19 cellular contexts compared by ENCODE assay signal in genomic region chr7:74286131-74286530, GRCh38. TPM values are rescaled to one million over a fixed set of nuclear protein-coding genes. Genes with fewer than 3 reads are reported as not detected.
A peak's percentile ranks its signal among the peaks of the same experiment; 100 is the strongest.
DNase-seq lines count a peak whose midpoint lies in the region; ATAC-seq, FAIRE-seq and TF ChIP-seq lines count a peak whose summit lies in the region.
"Had no signal": no experiment of that assay in that cellular context is flagged by ENCODE, and none has a peak within 500 bp of the region (broad histone marks: within the 10 kb centered on the region; RNA-seq: fewer than 3 reads in every experiment).

No MANE protein-coding gene starts in this region.

- H3K4me2 ChIP-seq in A549 = no peak overlapping the region

- no peaks in the 10 kb centered on the region for H3K36me3 Mint-ChIP-seq in memory B cell
- H3K36me3 Mint-ChIP-seq in stimulated activated memory B cell treated with anti-CD40 and anti-IgM and Interleukin-4, amounts not matched to agents 10 μg/mL and 1 μg/mL and 100 μg/mL, for 72 hours = no peaks in the 10 kb centered on the region
- H3K36me3 Mint-ChIP-seq: IgD-negative memory B cell had no signal

- TF ChIP-seq EP300 in A549 (IDR thresholded peaks at IDR 0.05) = no peak

- H3K9me3 Mint-ChIP-seq in memory B cell = no peaks in the 10 kb centered on the region
- H3K9me3 Mint-ChIP-seq in stimulated activated memory B cell treated with anti-CD40 and anti-IgM and Interleukin-4, amounts not matched to agents 10 μg/mL and 1 μg/mL and 100 μg/mL, for 72 hours = no peaks in the 10 kb centered on the region
- H3K9me3 Mint-ChIP-seq: CD4-positive, alpha-beta T cell; IgD-negative memory B cell had no signal

- intact Hi-C loops in Panc1 (cut with micrococcal nuclease; ENCODE audit: unreplicated experiment) = no loop called here

- H3K27ac ChIP-seq in A549 = peak overlapping the region; percentile 70 to 89; a peak in 4 of 6 replicates
- peak overlapping the region; percentile 64; the same call in 1 of the 2 replicates for H3K27ac ChIP-seq in Panc1 (ENCODE audit: low read length)
- H3K27ac ChIP-seq: C4-2B had no signal

- H3K27me3 ChIP-seq in Panc1 (ENCODE audit: control insufficient read depth, insufficient read depth, low read length) (no peaks in the 10 kb centered on the region), HAP-1 (ENCODE audit: low read depth) (no peaks in the 10 kb centered on the region)

- BruUV-seq in Panc1 (replicated peaks; lab: Mats Ljungman, UMichigan) = no TSS peak

- H3K9me3 ChIP-seq in A549 = no peaks in the 10 kb centered on the region
- H3K9me3 ChIP-seq in Panc1 (ENCODE audit: control insufficient read depth, insufficient read depth, low read depth, low read length) = no peaks in the 10 kb centered on the region
- H3K9me3 ChIP-seq in HAP-1 = no peaks in the 10 kb centered on the region
- H3K9me3 ChIP-seq: Caco-2 had no signal

- 90% methylated on average over 11 of the region's 11 CpGs for WGBS in A549 (ENCODE audit: missing lambda C conversion rate)

- FAIRE-seq in A549 (lab: Jason Lieb, UNC) = no peak
- FAIRE-seq: D721Med, G401.6, GM12891, GM19239, HTR-8/SVneo had no signal

- TF ChIP-seq CTCF in A549 (IDR thresholded peaks at IDR 0.05) = no peak
- no peak for TF ChIP-seq CTCF in Panc1 (IDR thresholded peaks at IDR 0.05)

- H3K36me3 ChIP-seq in Panc1 (ENCODE audit: control insufficient read depth, insufficient read depth, low read length) = no peaks in the 10 kb centered on the region
- H3K36me3 ChIP-seq in HAP-1 (replicated peaks) = no peaks in the 10 kb centered on the region

- H3K27ac Mint-ChIP-seq in memory B cell = peak overlapping the region; percentile 62
- H3K27ac Mint-ChIP-seq in stimulated activated memory B cell treated with anti-CD40 and anti-IgM and Interleukin-4, amounts not matched to agents 10 μg/mL and 1 μg/mL and 100 μg/mL, for 72 hours = peak overlapping the region; percentile 42
- H3K27ac Mint-ChIP-seq: CD4-positive, alpha-beta T cell had no signal

- H3K4me3 Mint-ChIP-seq in memory B cell = no peak overlapping the region
- H3K4me3 Mint-ChIP-seq in stimulated activated memory B cell treated with anti-CD40 and anti-IgM and Interleukin-4, amounts not matched to agents 10 μg/mL and 1 μg/mL and 100 μg/mL, for 72 hours = no peak overlapping the region
- H3K4me3 Mint-ChIP-seq: CD4-positive, alpha-beta T cell had no signal

- POLR2A ChIA-PET in A549 (lab: Yijun Ruan, JAX) = no interaction called here
- POLR2A ChIA-PET in Panc1 (lab: Charles Lee) = interaction anchor here (0.9 kb wide), 1 partner anchor 10 kb away, joined by 3 read pairs; no protein-coding TSS in a partner anchor

- CTCF ChIA-PET in A549 (lab: Yijun Ruan, JAX) (interaction anchor here (1.3 to 8.5 kb wide), 4 partner anchors 11 to 115 kb away, joined by 5 to 55 read pairs (median 14); no protein-coding TSS in a partner anchor), Panc1 (lab: Charles Lee) (no interaction called here)

- no peaks in the 10 kb centered on the region for H3K27me3 Mint-ChIP-seq in memory B cell
- H3K27me3 Mint-ChIP-seq in stimulated activated memory B cell treated with anti-CD40 and anti-IgM and Interleukin-4, amounts not matched to agents 10 μg/mL and 1 μg/mL and 100 μg/mL, for 72 hours = no peaks in the 10 kb centered on the region
- H3K27me3 Mint-ChIP-seq: IgD-negative memory B cell had no signal

- no peak overlapping the region for H3K4me3 ChIP-seq in A549
- no peak overlapping the region for H3K4me3 ChIP-seq in Panc1 (ENCODE audit: low read depth in 2 of 2, low read length in 2 of 2)
- H3K4me3 ChIP-seq in HAP-1 = no peak overlapping the region

- no peak for ATAC-seq in A549
- ATAC-seq in Panc1 = no peak
- no peak for ATAC-seq in memory B cell (ENCODE audit: low read depth)
- no peak for ATAC-seq in stimulated activated memory B cell treated with anti-CD40 and anti-IgM and Interleukin-4, amounts not matched to agents 10 μg/mL and 1 μg/mL and 100 μg/mL, for 72 hours

- H3K4me1 Mint-ChIP-seq in memory B cell = peaks cover 28% of the 10 kb centered on the region
- peaks cover 69% of the 10 kb centered on the region for H3K4me1 Mint-ChIP-seq in stimulated activated memory B cell treated with anti-CD40 and anti-IgM and Interleukin-4, amounts not matched to agents 10 μg/mL and 1 μg/mL and 100 μg/mL, for 72 hours

- TF ChIP-seq POLR2A in A549 (IDR thresholded peaks at IDR 0.05; ENCODE audit: low read length) = no peak

- H3K4me1 ChIP-seq in A549 = peaks cover 41% of the 10 kb centered on the region
- peaks cover 45% of the 10 kb centered on the region for H3K4me1 ChIP-seq in Panc1 (ENCODE audit: control insufficient read depth, insufficient read depth, low read length)
- H3K4me1 ChIP-seq in HAP-1 = peaks cover 16% of the 10 kb centered on the region

- DNase-seq in A549 (ENCODE audit: low read depth in 1 of 2, low spot score in 1 of 2) = no peak
- no peak for DNase-seq in Panc1 (ENCODE audit: low read depth, low spot score)
- DNase-seq in memory B cell (ENCODE audit: low spot score in 2 of 2) = no peak
- no peak for DNase-seq in nucleus accumbens (lab: John Stamatoyannopoulos, UW)
- DNase-seq in kidney glomerular epithelial cell (lab: John Stamatoyannopoulos, UW) = no peak
- no peak for DNase-seq in HAP-1 (ENCODE audit: low spot score in 2 of 2)
- DNase-seq: ACHN; Caco-2; CD4-positive, alpha-beta T cell; GOT3; H7 had no signal

- TF ChIP-seq RAD21 in A549 (conservative IDR thresholded peaks at IDR 0.05 in 1 of 2, IDR thresholded peaks at IDR 0.05 in 1 of 2) = no peak

- in situ Hi-C loops in Panc1 (cut with HindIII; ENCODE audit: low pct_unique_long_range_greater_than_20kb, low sequenced_read_pairs) (no loop called here), HAP-1 (cut with MboI; ENCODE audit: low sequenced_read_pairs) (no loop called here)

TF ChIP-seq in A549, 52 proteins besides CTCF, POLR2A, EP300 and RAD21:
- TF ChIP-seq NPAS2 (CRISPR knock-in tag; IDR thresholded peaks at IDR 0.05; ENCODE audit: borderline replicate concordance) = no peak
- peak; percentile 52 for TF ChIP-seq MAFK (IDR thresholded peaks at IDR 0.05; ENCODE audit: partially characterized antibody)

RNA-seq across cellular contexts. Expression of gene CLIP2, which starts 3.1 kb away (rescaled TPM):
- polyA plus RNA-seq in A549 (2011; rRNA removed) = 3.7 and 5.7 TPM in 2 replicates
- 3.7 and 4.6 TPM in 2 replicates for polyA plus RNA-seq in A549 (2012; cell fraction: cytosol; rRNA removed)
- 9.0 and 9.1 TPM in 2 replicates for polyA plus RNA-seq in A549 (2012; cell fraction: nucleus; rRNA removed)
- 9.2 to 17.0 TPM (median 15.5 TPM) in 3 replicates for polyA plus RNA-seq in A549 (2017; fragmentation: RNase III; extraction: RNeasy Plus Mini Kit Qiagen cat#74134 plus additional on column Dnase treatment)
- polyA minus RNA-seq in A549 (2011; rRNA and poly(A)+ RNA removed) = 8.1 and 11.3 TPM in 2 replicates
- 39.9 TPM for total RNA-seq in Panc1 (2021; ENCODE audit: unreplicated experiment)
- polyA plus RNA-seq in Panc1 (2012; ENCODE audit: insufficient read length) = 47.7 TPM

RNA-seq across cellular contexts. Expression of gene RFC2, which starts 31.9 kb away (rescaled TPM):
- polyA plus RNA-seq in A549 (2011; rRNA removed) = 44.6 and 46.6 TPM in 2 replicates
- 42.0 and 53.9 TPM in 2 replicates for polyA plus RNA-seq in A549 (2012; cell fraction: cytosol; rRNA removed)
- polyA plus RNA-seq in A549 (2012; cell fraction: nucleus; rRNA removed) = 18.2 and 37.6 TPM in 2 replicates
- 70.9 to 77.7 TPM (median 71.2 TPM) in 3 replicates for polyA plus RNA-seq in A549 (2017; fragmentation: RNase III; extraction: RNeasy Plus Mini Kit Qiagen cat#74134 plus additional on column Dnase treatment)
- 55.7 and 58.3 TPM in 2 replicates for polyA minus RNA-seq in A549 (2011; rRNA and poly(A)+ RNA removed)
- 56.2 TPM for total RNA-seq in Panc1 (2021; ENCODE audit: unreplicated experiment)
- 42.8 TPM for polyA plus RNA-seq in Panc1 (2012; ENCODE audit: insufficient read length)
